In genomic region chr14:34629657-34630529, GRCh38 we compare ENCODE assay signal across 8 cellular contexts. TPM values are rescaled to one million over a fixed set of nuclear protein-coding genes. Genes with fewer than 3 reads are reported as not detected.
DNase-seq lines count a peak whose midpoint lies in the region; ATAC-seq and TF ChIP-seq lines count a peak whose summit lies in the region.

TSS of gene SNX6 (minus strand) at chr14:34630148. CDS start at chr14:34630116, 32 bp downstream.

- H3K79me2 ChIP-seq in DOHH2 (ENCODE audit: control insufficient read depth, low read length) = peaks cover 43% of the 10 kb centered on the region

- no peaks in the 10 kb centered on the region for H3K9me3 ChIP-seq in DOHH2 (ENCODE audit: control insufficient read depth, insufficient read depth, low read length)
- H3K9me3 ChIP-seq in stomach smooth muscle (ENCODE audit: control insufficient read depth in 2 of 2, low read length in 2 of 2) = no peaks in the 10 kb centered on the region

- H3K27ac Mint-ChIP-seq in neural crest cell (ENCODE audit: unreplicated experiment) = peak within 1 kb of the TSS; percentile 87

- peaks cover 3% of the 10 kb centered on the region for H3K9me3 Mint-ChIP-seq in neural crest cell

- H3F3A ChIP-seq in DOHH2 (ENCODE audit: control insufficient read depth, insufficient read depth) = no peaks in the 10 kb centered on the region; the same call in 1 of the 2 replicates

- peak within 1 kb of the TSS; percentile 62 for H3K4me2 ChIP-seq in DOHH2 (ENCODE audit: low read length)

- DNase-seq in SHP77 (lab: John Stamatoyannopoulos, UW) = peak; percentile 79 to 82
- DNase-seq in activated gamma-delta T cell treated with Interleukin-2 at 50 U/mL for 16 hours = peak; percentile 78
- DNase-seq in foreskin fibroblast = peak; percentile 67 to 91
- peak; percentile 66 for DNase-seq in neural crest cell (ENCODE audit: low read depth, low spot score)

- peak within 1 kb of the TSS; percentile 95 for H3K4me3 Mint-ChIP-seq in neural crest cell

- H3K27me3 Mint-ChIP-seq in neural crest cell (ENCODE audit: low read depth) = no peaks in the 10 kb centered on the region

- peaks cover 13% of the 10 kb centered on the region for H3K4me1 ChIP-seq in DOHH2 (ENCODE audit: control insufficient read depth, low read length)
- peaks cover 3% of the 10 kb centered on the region for H3K4me1 ChIP-seq in stomach smooth muscle (ENCODE audit: control insufficient read depth, insufficient read depth, low read length)

- no peaks in the 10 kb centered on the region for H4K20me1 ChIP-seq in DOHH2 (ENCODE audit: control insufficient read depth, insufficient read depth, low read depth, low read length)

- H3K36me3 Mint-ChIP-seq in neural crest cell (ENCODE audit: low read depth) = no peaks in the 10 kb centered on the region

- ATAC-seq in GM21576 (IDR thresholded peaks at IDR 0.05; ENCODE audit: unreplicated experiment) = peak; percentile 91

- no peak for TF ChIP-seq RAD21 in Ishikawa (IDR thresholded peaks at IDR 0.05; ENCODE audit: low read depth)

- H3K4me3 ChIP-seq in DOHH2 (ENCODE audit: low read length) = peak within 1 kb of the TSS; percentile 82
- H3K4me3 ChIP-seq in foreskin fibroblast (ENCODE audit: low read depth in 1 of 2, low read length in 2 of 2) = peak within 1 kb of the TSS; percentile 90 to 95
- peak within 1 kb of the TSS; percentile 82 to 91 for H3K4me3 ChIP-seq in stomach smooth muscle (ENCODE audit: low read length in 2 of 2)

- 0 out of 2 replicates have a peak, but pooled peaks cover 2% of the 10 kb centered on the region for H3K27me3 ChIP-seq in DOHH2 (ENCODE audit: control insufficient read depth, low read length)
- H3K27me3 ChIP-seq in stomach smooth muscle (ENCODE audit: control insufficient read depth in 1 of 2, insufficient read depth in 2 of 2, low read length in 2 of 2) = no peaks in the 10 kb centered on the region

- TF ChIP-seq EP300 in Ishikawa (IDR thresholded peaks at IDR 0.05; ENCODE audit: borderline replicate concordance) = no peak

- no peaks in the 10 kb centered on the region for H3K9me2 ChIP-seq in DOHH2 (replicated peaks; ENCODE audit: control insufficient read depth, low read length)

- TF ChIP-seq CTCF in DOHH2 (IDR thresholded peaks at IDR 0.05; ENCODE audit: low read depth, low read length, poor library complexity, severe bottlenecking) = no peak
- no peak for TF ChIP-seq CTCF in foreskin fibroblast (IDR thresholded peaks at IDR 0.05; ENCODE audit: low read depth, low read length)
- TF ChIP-seq CTCF in neural crest cell (conservative IDR thresholded peaks at IDR 0.05) = no peak

- H3K36me3 ChIP-seq in DOHH2 (ENCODE audit: control insufficient read depth, low read length) = peaks cover 4% of the 10 kb centered on the region; the same call in 1 of the 2 replicates
- no peaks in the 10 kb centered on the region for H3K36me3 ChIP-seq in stomach smooth muscle (ENCODE audit: control insufficient read depth in 2 of 2, insufficient read depth in 2 of 2, low read length in 2 of 2)

- H3K9ac ChIP-seq in stomach smooth muscle (ENCODE audit: low read length in 2 of 2) = peak within 1 kb of the TSS; percentile 95 to 96

- H3K27ac ChIP-seq in DOHH2 (ENCODE audit: low read depth, low read length) (peak within 1 kb of the TSS; percentile 24), stomach smooth muscle (ENCODE audit: low read length) (peak within 1 kb of the TSS; percentile 85)

- H3K4me1 Mint-ChIP-seq in neural crest cell = peaks cover 11% of the 10 kb centered on the region

TF ChIP-seq in Ishikawa, 13 proteins besides CTCF, POLR2A, EP300 and RAD21:
- no peak for TF ChIP-seq FOXM1 (IDR thresholded peaks at IDR 0.05; ENCODE audit: borderline replicate concordance, low read depth)
- no peak for TF ChIP-seq NFIC (IDR thresholded peaks at IDR 0.05)
- no peak for TF ChIP-seq ZBTB7A (IDR thresholded peaks at IDR 0.05; ENCODE audit: low read depth)
- TF ChIP-seq EGR1 (IDR thresholded peaks at IDR 0.05) = no peak
- no peak for TF ChIP-seq TCF12 (IDR thresholded peaks at IDR 0.05; ENCODE audit: low read depth)
- TF ChIP-seq TAF1 (IDR thresholded peaks at IDR 0.05; ENCODE audit: low read depth) = peak; percentile 29; the same call in 1 of the 2 replicates
- TF ChIP-seq MAX (IDR thresholded peaks at IDR 0.05) = no peak; the same call in 1 of the 2 replicates
- TF ChIP-seq CREB1 (IDR thresholded peaks at IDR 0.05; ENCODE audit: low read depth) = no peak
- no peak for TF ChIP-seq REST (IDR thresholded peaks at IDR 0.05; ENCODE audit: low read depth)
- TF ChIP-seq TEAD4 (IDR thresholded peaks at IDR 0.05) = no peak
- TF ChIP-seq CEBPB (IDR thresholded peaks at IDR 0.05) = no peak
- TF ChIP-seq USF1 (IDR thresholded peaks at IDR 0.05) = no peak
- peak; percentile 84 for TF ChIP-seq YY1 (IDR thresholded peaks at IDR 0.05; ENCODE audit: low read depth)

RNA-seq across cellular contexts. Expression of gene SNX6, which starts in this region (rescaled TPM):
- 71.1 and 73.4 TPM in 2 replicates for total RNA-seq in neural crest cell

Comparison
In these comparisons a context has a peak if more than half of its experiments do, and no peak if none do; other contexts are left out.
1. Peak in every context shown above with its lines: DNase-seq, ATAC-seq, H3K4me3 ChIP-seq and H3K27ac ChIP-seq.